Comparison of ENCODE assay signal across 8 cellular contexts in the genomic region with DNA sequence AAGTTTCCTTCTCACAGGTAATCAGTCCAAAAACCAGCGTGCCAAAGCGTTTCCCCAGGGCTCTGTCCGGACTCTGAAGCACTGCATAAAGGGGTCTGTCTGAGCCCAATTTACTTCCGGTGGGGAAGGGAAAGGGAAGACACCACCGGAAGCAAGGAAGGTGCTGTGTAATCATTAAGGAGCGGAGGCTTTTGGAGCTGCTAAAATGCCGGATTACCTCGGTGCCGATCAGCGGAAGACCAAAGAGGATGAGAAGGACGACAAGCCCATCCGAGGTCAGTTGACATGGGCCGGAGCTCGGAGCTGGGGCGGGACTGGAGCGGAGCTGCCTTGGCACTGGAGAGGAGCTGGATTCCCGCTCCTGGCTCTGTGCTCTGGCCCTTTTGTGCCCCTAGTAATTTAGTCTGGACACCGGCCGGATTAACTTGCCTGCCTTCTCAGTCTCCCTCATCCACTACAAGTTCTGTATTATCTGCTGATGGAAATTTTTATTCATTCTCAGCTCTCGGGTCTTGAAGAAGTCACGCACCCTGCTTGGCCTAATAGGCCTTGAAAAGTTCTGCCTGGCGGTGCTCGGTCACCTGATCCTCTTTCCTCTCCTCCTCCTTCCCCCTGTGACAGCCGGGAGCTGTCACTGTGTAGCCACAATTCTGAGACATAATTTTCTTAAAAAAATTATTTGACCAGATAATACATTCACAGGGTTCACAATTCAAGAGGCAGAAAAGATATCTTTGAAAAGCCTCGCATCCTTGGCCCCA. TPM values are rescaled to one million over a fixed set of nuclear protein-coding genes. Genes with fewer than 3 reads are reported as not detected.
DNase-seq lines count a peak whose midpoint lies in the region; ATAC-seq and TF ChIP-seq lines count a peak whose summit lies in the region.

A gene (plus strand): TSS at position 137 of the 761 bp plus-strand sequence. CDS start 69 bp downstream, at position 206.

- TF ChIP-seq EP300 in Ishikawa (IDR thresholded peaks at IDR 0.05; ENCODE audit: borderline replicate concordance) = no peak

- H3K4me1 ChIP-seq in mucosa of descending colon (ENCODE audit: low read depth) = peaks cover 20% of the 10 kb centered on the region

- H3K27ac ChIP-seq in epithelial cell of prostate = peak within 1 kb of the TSS; percentile 80

- peak within 1 kb of the TSS; percentile 60 for H3K4me3 ChIP-seq in mucosa of descending colon

- TF ChIP-seq CTCF in mucosa of descending colon (IDR thresholded peaks at IDR 0.05) = no peak

- ATAC-seq in GM21619 (IDR thresholded peaks at IDR 0.05; ENCODE audit: unreplicated experiment) = peak; percentile 69
- peak; percentile 80 for ATAC-seq in mucosa of descending colon

- H3K36me3 ChIP-seq in mucosa of descending colon (ENCODE audit: low read depth) = no peaks in the 10 kb centered on the region

- H3K9me3 ChIP-seq in mucosa of descending colon = no peaks in the 10 kb centered on the region

- DNase-seq in DMS153 (lab: John Stamatoyannopoulos, UW) (peak; percentile 73), OCI-M2 (lab: John Stamatoyannopoulos, UW; ENCODE audit: unreplicated experiment) (peak; percentile 60), activated T-cell treated with anti-CD3 and anti-CD28 coated beads for 4 hours (peak; percentile 80), epithelial cell of prostate (ENCODE audit: low read depth, low spot score) (peak; percentile 69), mucosa of descending colon (peak; percentile 66 to 90 (median 74))
- peak; percentile 49 to 72 for DNase-seq in stimulated activated CD8-positive, alpha-beta memory T cell treated with anti-CD3 and anti-CD28 coated beads, Interleukin-4, amount 100 ng/mL, for 1 hour (ENCODE audit: low read depth in 2 of 2, low spot score in 1 of 2)

- intact Hi-C loops in mucosa of descending colon (cut with DNase I, micrococcal nuclease) = no loop called here

- TF ChIP-seq RAD21 in Ishikawa (IDR thresholded peaks at IDR 0.05; ENCODE audit: low read depth) = no peak

TF ChIP-seq in Ishikawa, 13 proteins besides CTCF, POLR2A, EP300 and RAD21:
- TF ChIP-seq NFIC (IDR thresholded peaks at IDR 0.05) (0 out of 2 replicates have a peak, but pooled peaks have one; percentile 5), YY1 (IDR thresholded peaks at IDR 0.05; ENCODE audit: low read depth) (peak; percentile 69), TCF12 (IDR thresholded peaks at IDR 0.05; ENCODE audit: low read depth) (no peak), CEBPB (IDR thresholded peaks at IDR 0.05) (no peak), TAF1 (IDR thresholded peaks at IDR 0.05; ENCODE audit: low read depth) (peak; percentile 85), FOXM1 (IDR thresholded peaks at IDR 0.05; ENCODE audit: borderline replicate concordance, low read depth) (no peak), ZBTB7A (IDR thresholded peaks at IDR 0.05; ENCODE audit: low read depth) (0 out of 2 replicates have a peak, but pooled peaks have one; percentile 40), CREB1 (IDR thresholded peaks at IDR 0.05; ENCODE audit: low read depth) (no peak)
- TF ChIP-seq, protein P1, sequence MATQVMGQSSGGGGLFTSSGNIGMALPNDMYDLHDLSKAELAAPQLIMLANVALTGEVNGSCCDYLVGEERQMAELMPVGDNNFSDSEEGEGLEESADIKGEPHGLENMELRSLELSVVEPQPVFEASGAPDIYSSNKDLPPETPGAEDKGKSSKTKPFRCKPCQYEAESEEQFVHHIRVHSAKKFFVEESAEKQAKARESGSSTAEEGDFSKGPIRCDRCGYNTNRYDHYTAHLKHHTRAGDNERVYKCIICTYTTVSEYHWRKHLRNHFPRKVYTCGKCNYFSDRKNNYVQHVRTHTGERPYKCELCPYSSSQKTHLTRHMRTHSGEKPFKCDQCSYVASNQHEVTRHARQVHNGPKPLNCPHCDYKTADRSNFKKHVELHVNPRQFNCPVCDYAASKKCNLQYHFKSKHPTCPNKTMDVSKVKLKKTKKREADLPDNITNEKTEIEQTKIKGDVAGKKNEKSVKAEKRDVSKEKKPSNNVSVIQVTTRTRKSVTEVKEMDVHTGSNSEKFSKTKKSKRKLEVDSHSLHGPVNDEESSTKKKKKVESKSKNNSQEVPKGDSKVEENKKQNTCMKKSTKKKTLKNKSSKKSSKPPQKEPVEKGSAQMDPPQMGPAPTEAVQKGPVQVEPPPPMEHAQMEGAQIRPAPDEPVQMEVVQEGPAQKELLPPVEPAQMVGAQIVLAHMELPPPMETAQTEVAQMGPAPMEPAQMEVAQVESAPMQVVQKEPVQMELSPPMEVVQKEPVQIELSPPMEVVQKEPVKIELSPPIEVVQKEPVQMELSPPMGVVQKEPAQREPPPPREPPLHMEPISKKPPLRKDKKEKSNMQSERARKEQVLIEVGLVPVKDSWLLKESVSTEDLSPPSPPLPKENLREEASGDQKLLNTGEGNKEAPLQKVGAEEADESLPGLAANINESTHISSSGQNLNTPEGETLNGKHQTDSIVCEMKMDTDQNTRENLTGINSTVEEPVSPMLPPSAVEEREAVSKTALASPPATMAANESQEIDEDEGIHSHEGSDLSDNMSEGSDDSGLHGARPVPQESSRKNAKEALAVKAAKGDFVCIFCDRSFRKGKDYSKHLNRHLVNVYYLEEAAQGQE (IDR thresholded peaks at IDR 0.05; ENCODE audit: low read depth) = no peak
- TF ChIP-seq, protein P2, sequence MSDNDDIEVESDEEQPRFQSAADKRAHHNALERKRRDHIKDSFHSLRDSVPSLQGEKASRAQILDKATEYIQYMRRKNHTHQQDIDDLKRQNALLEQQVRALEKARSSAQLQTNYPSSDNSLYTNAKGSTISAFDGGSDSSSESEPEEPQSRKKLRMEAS (IDR thresholded peaks at IDR 0.05) = peak; percentile 68
- TF ChIP-seq, protein P3, sequence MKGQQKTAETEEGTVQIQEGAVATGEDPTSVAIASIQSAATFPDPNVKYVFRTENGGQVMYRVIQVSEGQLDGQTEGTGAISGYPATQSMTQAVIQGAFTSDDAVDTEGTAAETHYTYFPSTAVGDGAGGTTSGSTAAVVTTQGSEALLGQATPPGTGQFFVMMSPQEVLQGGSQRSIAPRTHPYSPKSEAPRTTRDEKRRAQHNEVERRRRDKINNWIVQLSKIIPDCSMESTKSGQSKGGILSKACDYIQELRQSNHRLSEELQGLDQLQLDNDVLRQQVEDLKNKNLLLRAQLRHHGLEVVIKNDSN (IDR thresholded peaks at IDR 0.05) = peak; percentile 85
TF ChIP-seq in Ishikawa: peak in this region for 6.

RNA-seq across cellular contexts. Expression of the gene that starts here (rescaled TPM):
- 10 to 100 TPM; 47.9 to 85.8 (median 74.0) TPM for total RNA-seq in mucosa of descending colon

Comparison
In these comparisons a context has a peak if more than half of its experiments do, and no peak if none do; other contexts are left out.
1. Peak in every context shown above with its lines: DNase-seq, ATAC-seq, H3K4me3 ChIP-seq and H3K27ac ChIP-seq.